In genomic region chr9:22206833-22207232, GRCh38 we compare ENCODE assay signal across 21 cellular contexts.
DNase-seq lines count a peak whose midpoint lies in the region; TF ChIP-seq lines count a peak whose summit lies in the region.
"Had no signal": no experiment of that assay in that cellular context is flagged by ENCODE, and none has a peak within 500 bp of the region (broad histone marks: within the 10 kb centered on the region; RNA-seq: fewer than 3 reads in every experiment).

No MANE protein-coding gene starts in this region.

- peaks cover 15% of the 10 kb centered on the region for H3K4me1 Mint-ChIP-seq in endothelial cell (ENCODE audit: unreplicated experiment)

- H3K36me3 Mint-ChIP-seq in endothelial cell (ENCODE audit: low read depth, unreplicated experiment) = no peaks in the 10 kb centered on the region

- peaks cover 22% of the 10 kb centered on the region for H3K4me1 ChIP-seq in HEK293 (ENCODE audit: control insufficient read depth, insufficient read depth, low read length)
- H3K4me1 ChIP-seq: breast epithelium had no signal

- no peaks in the 10 kb centered on the region for H3K36me3 ChIP-seq in HEK293 (ENCODE audit: control insufficient read depth in 2 of 2, insufficient read depth in 1 of 2, low read length in 2 of 2)
- H3K36me3 ChIP-seq: breast epithelium, esophagus squamous epithelium, gastroesophageal sphincter had no signal

- no peak overlapping the region for H3K27ac ChIP-seq in HEK293 (ENCODE audit: extremely low read depth, low read depth, low read length)
- H3K27ac ChIP-seq: breast epithelium, esophagus squamous epithelium, gastroesophageal sphincter had no signal

- H3K4me3 Mint-ChIP-seq in endothelial cell (ENCODE audit: unreplicated experiment) = no peak overlapping the region
- H3K4me3 Mint-ChIP-seq: activated CD8-positive, alpha-beta T cell treated with anti-CD3 and anti-CD28 coated beads, Interleukin-2, amount 10 ng/mL, durations not matched to agents 7 days and 5 days had no signal

- no peaks in the 10 kb centered on the region for H3K9me3 ChIP-seq in HEK293 (ENCODE audit: control insufficient read depth, insufficient read depth, low read depth, low read length)
- H3K9me3 ChIP-seq: breast epithelium, esophagus squamous epithelium, gastroesophageal sphincter, SK-N-SH had no signal

- H3K27ac Mint-ChIP-seq in endothelial cell (ENCODE audit: unreplicated experiment) = no peak overlapping the region
- H3K27ac Mint-ChIP-seq: activated CD8-positive, alpha-beta T cell treated with anti-CD3 and anti-CD28 coated beads, Interleukin-2, amount 10 ng/mL, durations not matched to agents 7 days and 5 days had no signal

- TF ChIP-seq CTCF in HEK293 (tag by site-specific recombination; IDR thresholded peaks at IDR 0.05) (no peak), endothelial cell (IDR thresholded peaks at IDR 0.05; ENCODE audit: unreplicated experiment) (no peak)

- CTCF ChIA-PET in HEK293 (lab: Yijun Ruan, JAX) = interaction anchor here (0.5 to 1.3 kb wide), 9 partner anchors 10 to 1605 kb away, joined by 3 to 4 read pairs (median 4); no protein-coding TSS in a partner anchor

- no peaks in the 10 kb centered on the region for H3K27me3 Mint-ChIP-seq in endothelial cell (ENCODE audit: unreplicated experiment)

- H3K9me3 Mint-ChIP-seq in endothelial cell (ENCODE audit: unreplicated experiment) = no peaks in the 10 kb centered on the region

- POLR2A ChIA-PET in HEK293 (lab: Yijun Ruan, JAX) = interaction anchor here (0.5 to 1.8 kb wide), 4 partner anchors 10 to 731 kb away, joined by 3 to 10 read pairs (median 6); partner anchors contain the start of gene CDKN2B

- H3K4me3 ChIP-seq in HEK293 (ENCODE audit: low read depth, low read length) = no peak overlapping the region
- H3K4me3 ChIP-seq: breast epithelium, esophagus squamous epithelium, gastroesophageal sphincter, K562 had no signal

- DNase-seq in NCI-H345 treated with DMSO at 0.1 percent for 48 hours (lab: John Stamatoyannopoulos, UW; ENCODE audit: unreplicated experiment) = peak; percentile 63
- DNase-seq in germinal center (ENCODE audit: low spot score) = peak; percentile 7
- no peak for DNase-seq in NK-92 (lab: John Stamatoyannopoulos, UW; ENCODE audit: unreplicated experiment)
- DNase-seq in NCI-H1048 (lab: John Stamatoyannopoulos, UW) = no peak
- DNase-seq in endothelial cell (ENCODE audit: low spot score) = no peak
- DNase-seq in NCI-H524 treated with DMSO at 0.1 percent for 48 hours (lab: John Stamatoyannopoulos, UW) = no peak
- DNase-seq: activated CD4-positive, CD25-positive, alpha-beta regulatory T cell; activated CD8-positive, alpha-beta T cell treated with anti-CD3 and anti-CD28 coated beads, Interleukin-2, amount 10 ng/mL, durations not matched to agents 7 days and 5 days; activated gamma-delta T cell treated with Interleukin-2 at 50 U/mL for 16 hours; DMS79 treated with DMSO at 0.1 percent for 48 hours; effector memory CD4-positive, alpha-beta T cell; esophagus squamous epithelium; NCI-H2029; NCI-H526; SK-N-SH; stimulated activated CD4-positive, alpha-beta T cell treated with anti-CD3 and anti-CD28 coated beads, Interleukin-4, amount 100 ng/mL, for 1 hour; stimulated activated naive CD8-positive, alpha-beta T cell treated with anti-CD3 and anti-CD28 coated beads, Interleukin-15, Interleukin-2, amounts not matched to agents 100 U/mL and 50 U/mL, for 24 hours had no signal

TF ChIP-seq in HEK293, 187 proteins besides CTCF, POLR2A, EP300 and RAD21:
- TF ChIP-seq ZNF214 (tag by site-specific recombination; IDR thresholded peaks at IDR 0.05; ENCODE audit: borderline replicate concordance) (no peak), ZNF660 (tag by site-specific recombination; IDR thresholded peaks at IDR 0.05) (0 out of 2 replicates have a peak, but pooled peaks have one; percentile 73), KLF9 (tag by site-specific recombination; IDR thresholded peaks at IDR 0.05; ENCODE audit: low read depth) (no peak), GFI1B (tag by site-specific recombination; IDR thresholded peaks at IDR 0.05) (no peak), TCF7L2 (IDR thresholded peaks at IDR 0.05; ENCODE audit: borderline replicate concordance, low read depth, low read length) (peak; percentile 87), FEZF1 (tag by site-specific recombination; IDR thresholded peaks at IDR 0.05) (peak; percentile 45)

Comparison
In these comparisons a context has a peak if more than half of its experiments do, and no peak if none do; other contexts are left out.
1. DNase-seq: peak in NCI-H345 treated with DMSO at 0.1 percent for 48 hours (single experiment) and germinal center (single experiment); none in NK-92 (single experiment), NCI-H1048 (single experiment), endothelial cell (single experiment) and NCI-H524 treated with DMSO at 0.1 percent for 48 hours (single experiment).